9 cellular contexts compared by ENCODE assay signal in genomic region chr17:28552201-28552999, GRCh38. TPM values are rescaled to one million over a fixed set of nuclear protein-coding genes. Genes with fewer than 3 reads are reported as not detected.
A peak's percentile ranks its signal among the peaks of the same experiment; 100 is the strongest.
DNase-seq lines count a peak whose midpoint lies in the region; ATAC-seq, FAIRE-seq and TF ChIP-seq lines count a peak whose summit lies in the region.
"Had no signal": no experiment of that assay in that cellular context is flagged by ENCODE, and none has a peak within 500 bp of the region (broad histone marks: within the 10 kb centered on the region; RNA-seq: fewer than 3 reads in every experiment).

UNC119 (minus strand) TSS chr17:28552624; CDS start chr17:28552557, 67 bp downstream.

- H3K27ac Mint-ChIP-seq in CD14-positive monocyte, result peak within 1 kb of the TSS; percentile 7 to 85 (median 72)

- H3K27me3 ChIP-seq in IMR-90 (ENCODE audit: control insufficient read depth, insufficient read depth, low read length) (no peaks in the 10 kb centered on the region), RWPE2 (ENCODE audit: insufficient read depth, poor library complexity, severe bottlenecking) (no peaks in the 10 kb centered on the region), neuronal stem cell (ENCODE audit: control insufficient read depth in 3 of 3, insufficient read depth in 3 of 3, low read depth in 1 of 3, low read length in 3 of 3) (no peaks in the 10 kb centered on the region), subcutaneous abdominal adipose tissue (ENCODE audit: control insufficient read depth in 5 of 5, insufficient read depth in 4 of 5, low read length in 5 of 5) (no peaks in the 10 kb centered on the region)

- DNase-seq in CD14-positive monocyte (ENCODE audit: low spot score) (peak; percentile 56), IMR-90 (peak; percentile 46), RWPE2 (ENCODE audit: low spot score) (no peak), frontal cortex (ENCODE audit: low spot score in 2 of 2) (peak; percentile 81 to 92), neuronal stem cell (ENCODE audit: low spot score) (peak; percentile 79)
- peak; percentile 60 for DNase-seq in activated gamma-delta T cell treated with anti-CD3 and anti-CD28 coated beads, Interleukin-2, amount 50 U/mL, for 16 hours (ENCODE audit: low read depth)

- H4K5ac ChIP-seq in IMR-90 (ENCODE audit: low read depth, low read length), result peak within 1 kb of the TSS; percentile 39

- H3K36me3 Mint-ChIP-seq in CD14-positive monocyte, result peaks cover 48 to 60% of the 10 kb centered on the region in 2 donors

- no peak within 1 kb of the TSS for H2BK12ac ChIP-seq in neuronal stem cell (ENCODE audit: low read length)

- H3K14ac ChIP-seq in IMR-90 (replicated peaks; ENCODE audit: low read depth, low read length), result peak within 1 kb of the TSS; percentile 83
- peak within 1 kb of the TSS; percentile 65 for H3K14ac ChIP-seq in neuronal stem cell (ENCODE audit: low read length)

- H2AK5ac ChIP-seq in IMR-90 (ENCODE audit: low read depth, low read length) (peak within 1 kb of the TSS; percentile 54), neuronal stem cell (ENCODE audit: low read depth, low read length) (no peak within 1 kb of the TSS)

- 5% methylated on average over 8 of the region's 66 CpGs; no CpG with 5 or more reads in 1 of the 2 experiments for WGBS in IMR-90 (ENCODE audit: extremely low coverage in 2 of 2, insufficient read length in 1 of 2), 2 experiments
- no CpG with 5 or more reads among the region's 66 CpGs for WGBS in neuronal stem cell (ENCODE audit: extremely low coverage in 2 of 2, insufficient read length in 2 of 2, insufficient replicate concordance in 1 of 2), 2 donors

- dilution Hi-C loops in IMR-90 (cut with HindIII; ENCODE audit: low sequenced_read_pairs, unreplicated experiment), result no loop called here

- H3K9ac ChIP-seq in IMR-90 (ENCODE audit: low read depth, low read length) (peak within 1 kb of the TSS; percentile 70), neuronal stem cell (ENCODE audit: low read depth, low read length, poor library complexity) (peak within 1 kb of the TSS; percentile 89), subcutaneous abdominal adipose tissue (ENCODE audit: low read length in 5 of 5) (peak within 1 kb of the TSS; percentile 56 to 73 (median 67))

- H3K4me1 Mint-ChIP-seq in CD14-positive monocyte, result peaks cover 50% of the 10 kb centered on the region

- no peak within 1 kb of the TSS for H4K91ac ChIP-seq in IMR-90 (ENCODE audit: insufficient read depth, low read depth, low read length)
- H4K91ac ChIP-seq in neuronal stem cell (ENCODE audit: low read depth, low read length, poor library complexity), result no peak within 1 kb of the TSS

- H2BK5ac ChIP-seq in IMR-90 (ENCODE audit: low read depth, low read length, poor library complexity, severe bottlenecking) (peak within 1 kb of the TSS; percentile 22), neuronal stem cell (ENCODE audit: low read length) (no peak within 1 kb of the TSS)

- peak within 1 kb of the TSS; percentile 63 for H3K4ac ChIP-seq in IMR-90 (ENCODE audit: low read depth, low read length)
- H3K4ac ChIP-seq in neuronal stem cell (ENCODE audit: low read length), result peak within 1 kb of the TSS; percentile 66

- H4K8ac ChIP-seq in IMR-90 (ENCODE audit: low read depth in 2 of 2, low read length in 2 of 2), result peak within 1 kb of the TSS; percentile 9 to 69; a peak in 1 of 4 replicates
- no peak within 1 kb of the TSS for H4K8ac ChIP-seq in neuronal stem cell (ENCODE audit: low read depth, low read length)

- H2BK120ac ChIP-seq in IMR-90 (ENCODE audit: low read depth, low read length) (no peak within 1 kb of the TSS), neuronal stem cell (ENCODE audit: low read depth, low read length) (no peak within 1 kb of the TSS)

- H3K79me1 ChIP-seq in IMR-90 (ENCODE audit: low read depth in 1 of 2, low read length in 2 of 2), result peaks cover 14 to 27% of the 10 kb centered on the region in 2 experiments
- peaks cover 6% of the 10 kb centered on the region for H3K79me1 ChIP-seq in neuronal stem cell (ENCODE audit: low read depth, low read length)

- peak within 1 kb of the TSS; percentile 81 for H3K4me3 ChIP-seq in IMR-90 (ENCODE audit: insufficient read depth, low read depth, low read length)
- H3K4me3 ChIP-seq in RWPE2 (ENCODE audit: severe bottlenecking), result peak within 1 kb of the TSS; percentile 89
- peak within 1 kb of the TSS; percentile 67 to 87 for H3K4me3 ChIP-seq in neuronal stem cell (ENCODE audit: low read length in 2 of 2)
- peak within 1 kb of the TSS; percentile 67 to 78 (median 73) for H3K4me3 ChIP-seq in subcutaneous abdominal adipose tissue (ENCODE audit: low read depth in 1 of 5, low read length in 5 of 5)

- no peaks in the 10 kb centered on the region for H3K9me3 Mint-ChIP-seq in CD14-positive monocyte

- TF ChIP-seq CTCF in CD14-positive monocyte (IDR thresholded peaks at IDR 0.05) (no peak), IMR-90 (conservative IDR thresholded peaks at IDR 0.05; ENCODE audit: low read depth, low read length) (no peak), RWPE2 (IDR thresholded peaks at IDR 0.05; ENCODE audit: poor library complexity, severe bottlenecking) (no peak)

- H3K18ac ChIP-seq in IMR-90 (ENCODE audit: low read depth, low read length) (0 out of 2 replicates have a peak within 1 kb of the TSS, but pooled peaks have one; percentile 10), neuronal stem cell (ENCODE audit: low read length) (peak within 1 kb of the TSS; percentile 98)

- TF ChIP-seq POLR2A in IMR-90 (IDR thresholded peaks at IDR 0.05; ENCODE audit: low read depth, low read length), result 0 out of 2 replicates have a peak, but pooled peaks have one; percentile 41

- FAIRE-seq in frontal cortex (lab: Jason Lieb, UNC), result no peak
- FAIRE-seq: endometrium had no signal

- peak within 1 kb of the TSS; percentile 79 for H3K23ac ChIP-seq in IMR-90 (ENCODE audit: low read depth, low read length)
- peak within 1 kb of the TSS; percentile 77 for H3K23ac ChIP-seq in neuronal stem cell (ENCODE audit: low read depth, low read length, poor library complexity)

- H3K9me1 ChIP-seq in IMR-90 (ENCODE audit: insufficient read depth, low read length), result peaks cover 10% of the 10 kb centered on the region; the same call in 1 of the 2 replicates

- H3K4me2 ChIP-seq in IMR-90 (ENCODE audit: low read depth, low read length) (peak within 1 kb of the TSS; percentile 99), neuronal stem cell (ENCODE audit: insufficient read depth, low read length, poor library complexity, severe bottlenecking) (peak within 1 kb of the TSS; percentile 87)

- intact Hi-C loops in CD14-positive monocyte (cut with micrococcal nuclease), result loop anchor here in 1 of 2 donors (2.0 kb wide), 1 partner anchor 24 kb away; the partner anchor contains the start of gene ALDOC
- intact Hi-C loops in IMR-90 (cut with micrococcal nuclease), result no loop called here

- H3K56ac ChIP-seq in IMR-90 (ENCODE audit: extremely low read depth, insufficient read depth, low read length), result peak within 1 kb of the TSS; percentile 41

- POLR2A ChIA-PET in IMR-90 (lab: Charles Lee; ENCODE audit: unreplicated experiment), result no interaction called here

- BruUV-seq in IMR-90 (replicated peaks; lab: Mats Ljungman, UMichigan), result no TSS peak

- no peak within 1 kb of the TSS for H2BK15ac ChIP-seq in IMR-90 (ENCODE audit: low read depth, low read length)
- peak within 1 kb of the TSS; percentile 17 for H2BK15ac ChIP-seq in neuronal stem cell (ENCODE audit: low read length)

- H3K4me1 ChIP-seq in IMR-90 (ENCODE audit: control insufficient read depth, insufficient read depth, low read length) (peaks cover 6% of the 10 kb centered on the region), RWPE2 (ENCODE audit: insufficient read depth, poor library complexity, severe bottlenecking) (no peaks in the 10 kb centered on the region), neuronal stem cell (ENCODE audit: control insufficient read depth in 2 of 2, insufficient read depth in 1 of 2, low read depth in 1 of 2, low read length in 2 of 2) (peaks cover 12 to 18% of the 10 kb centered on the region in 2 donors), subcutaneous abdominal adipose tissue (ENCODE audit: control insufficient read depth in 5 of 5, insufficient read depth in 5 of 5, low read length in 5 of 5) (peaks cover 7 to 35% (median 31%) of the 10 kb centered on the region in 5 donors)

- H3K27me3 Mint-ChIP-seq in CD14-positive monocyte (ENCODE audit: low read depth in 3 of 3), result peaks cover 0 to 2% (median 2%) of the 10 kb centered on the region in 3 donors

- H3K4me3 Mint-ChIP-seq in CD14-positive monocyte, result peak within 1 kb of the TSS; percentile 92 to 97

- CTCF ChIA-PET in IMR-90 (lab: Yijun Ruan, JAX), result interaction anchor here (0.8 to 1.7 kb wide), 2 partner anchors 19 to 20 kb away, joined by 5 to 6 read pairs; partner anchors contain the start of gene PIGS

- TF ChIP-seq RAD21 in IMR-90 (IDR thresholded peaks at IDR 0.05; ENCODE audit: low read length), result no peak

- peak; percentile 47 for ATAC-seq in GM19438 (IDR thresholded peaks at IDR 0.05; ENCODE audit: low read depth, unreplicated experiment)
- peak; percentile 96 for ATAC-seq in IMR-90 (ENCODE audit: low read depth)
- peak; percentile 93 for ATAC-seq in RWPE2 (ENCODE audit: low read depth)

- H4K20me1 ChIP-seq in IMR-90 (ENCODE audit: insufficient read depth, low read length), result peaks cover 13% of the 10 kb centered on the region

- H3K36me3 ChIP-seq in IMR-90 (ENCODE audit: control insufficient read depth, insufficient read depth, low read length) (peaks cover 27% of the 10 kb centered on the region), RWPE2 (ENCODE audit: low read depth) (peaks cover 29% of the 10 kb centered on the region), neuronal stem cell (replicated peaks in 1 of 2; ENCODE audit: control insufficient read depth in 2 of 2, insufficient read depth in 2 of 2, low read length in 2 of 2) (peaks cover 20 to 50% of the 10 kb centered on the region in 2 donors), subcutaneous abdominal adipose tissue (ENCODE audit: control insufficient read depth in 5 of 5, insufficient read depth in 5 of 5, low read length in 5 of 5) (peaks cover 3 to 44% (median 42%) of the 10 kb centered on the region in 5 donors)

- H2AK9ac ChIP-seq in IMR-90 (replicated peaks; ENCODE audit: low read depth, low read length, poor library complexity), result peak within 1 kb of the TSS; percentile 92

- peak within 1 kb of the TSS; percentile 94 for H2AFZ ChIP-seq in IMR-90 (replicated peaks; ENCODE audit: low read length, poor library complexity)
- peak within 1 kb of the TSS; percentile 93 for H2AFZ ChIP-seq in neuronal stem cell (ENCODE audit: low read length)

- in situ Hi-C loops in IMR-90 (cut with MboI; ENCODE audit: low sequenced_read_pairs), result no loop called here

- peak within 1 kb of the TSS; percentile 17; the same call in 1 of the 2 replicates for H3K27ac ChIP-seq in IMR-90 (ENCODE audit: insufficient read depth, low read length)
- peak within 1 kb of the TSS; percentile 19 for H3K27ac ChIP-seq in RWPE2 (ENCODE audit: poor library complexity, severe bottlenecking)
- no peak within 1 kb of the TSS for H3K27ac ChIP-seq in neuronal stem cell (replicated peaks; ENCODE audit: low read length)
- H3K27ac ChIP-seq in subcutaneous abdominal adipose tissue (ENCODE audit: low read depth, low read length), result peak within 1 kb of the TSS; percentile 10

- peak within 1 kb of the TSS; percentile 33; the same call in 1 of the 2 replicates for H2BK20ac ChIP-seq in IMR-90 (ENCODE audit: low read depth, low read length)

- no peaks in the 10 kb centered on the region for H3K9me3 ChIP-seq in IMR-90 (ENCODE audit: control insufficient read depth, insufficient read depth, low read length)
- no peaks in the 10 kb centered on the region for H3K9me3 ChIP-seq in RWPE2 (ENCODE audit: severe bottlenecking)
- H3K9me3 ChIP-seq in neuronal stem cell (replicated peaks in 1 of 2; ENCODE audit: control insufficient read depth in 2 of 2, insufficient read depth in 1 of 2, low read depth in 1 of 2, low read length in 2 of 2), result no peaks in the 10 kb centered on the region
- H3K9me3 ChIP-seq in subcutaneous abdominal adipose tissue (ENCODE audit: control insufficient read depth in 5 of 5, low read length in 5 of 5), result no peaks in the 10 kb centered on the region

RNA-seq across cellular contexts. Expression of gene UNC119, which starts in this region (rescaled TPM):
- polyA plus RNA-seq in CD14-positive monocyte (10 to 100 TPM; 77.5 to 80.2 TPM), IMR-90 (2012; rRNA removed) (57.4 and 63.2 TPM in 2 replicates)
- total RNA-seq in IMR-90 (2012; rRNA removed) (21.7 and 22.4 TPM in 2 replicates), frontal cortex (32.6 TPM)
- 35.2 and 70.5 TPM in 2 replicates for polyA plus RNA-seq in IMR-90 (2012; cell fraction: cytosol; rRNA removed)
- 149 and 192 TPM in 2 replicates for polyA plus RNA-seq in IMR-90 (2012; cell fraction: nucleus; rRNA removed; ENCODE audit: low replicate concordance)
- polyA plus RNA-seq in neuronal stem cell (2013, experiment 1 of 2), result 79.0 TPM
- polyA plus RNA-seq in neuronal stem cell (2013, experiment 2 of 2), result 76.0 TPM
